In genomic region chr2:120626566-120626965, GRCh38 we compare ENCODE assay signal across 21 cellular contexts.
DNase-seq lines count a peak whose midpoint lies in the region; ATAC-seq, FAIRE-seq and TF ChIP-seq lines count a peak whose summit lies in the region.
"Had no signal": no experiment of that assay in that cellular context is flagged by ENCODE, and none has a peak within 500 bp of the region (broad histone marks: within the 10 kb centered on the region; RNA-seq: fewer than 3 reads in every experiment).

No MANE protein-coding gene starts in this region.

- TF ChIP-seq CTCF in C4-2B (conservative IDR thresholded peaks at IDR 0.05) (no peak), prostate gland (IDR thresholded peaks at IDR 0.05) (no peak)

- WGBS in prostate gland: 68% methylated on average over 6 of the region's 6 CpGs

- intact Hi-C loops in prostate gland (cut with DNase I): no loop called here

- H3K4me2 ChIP-seq in Karpas-422 (ENCODE audit: low read depth, low read length, poor library complexity, severe bottlenecking): no peak overlapping the region
- H3K4me2 ChIP-seq: SK-N-SH had no signal

- no peaks in the 10 kb centered on the region for H3K9me2 ChIP-seq in Karpas-422 (replicated peaks; ENCODE audit: insufficient read depth, low read length)
- H3K9me2 ChIP-seq: SK-N-SH had no signal

- ATAC-seq in GM21390 (IDR thresholded peaks at IDR 0.05; ENCODE audit: unreplicated experiment): no peak
- ATAC-seq: activated CD8-positive, alpha-beta T cell treated with anti-CD3 and anti-CD28 coated beads, Interleukin-2, amount 10 ng/mL, durations not matched to agents 7 days and 5 days had no signal

- no peaks in the 10 kb centered on the region for H3K79me2 ChIP-seq in Karpas-422 (ENCODE audit: low read length)

- peak; percentile 24 for DNase-seq in RCC 7860 (ENCODE audit: low spot score)
- peak; percentile 70 for DNase-seq in glomerular visceral epithelial cell (ENCODE audit: extremely low spot score)
- no peak for DNase-seq in prostate gland (ENCODE audit: low spot score)
- no peak for DNase-seq in Karpas-422
- no peak for DNase-seq in activated CD4-positive, alpha-beta T cell treated with anti-CD3 and anti-CD28 coated beads, Interleukin-2, amount 50 U/mL, for 48 hours
- DNase-seq in GM19238 (ENCODE audit: insufficient read length, low spot score): no peak
- DNase-seq: activated CD4-positive, alpha-beta T cell treated with anti-CD3 and anti-CD28 coated beads for 1 hour; activated CD8-positive, alpha-beta T cell treated with anti-CD3 and anti-CD28 coated beads, Interleukin-2, amount 10 ng/mL, durations not matched to agents 7 days and 5 days; activated gamma-delta T cell treated with Interleukin-2 at 50 U/mL for 16 hours; NCI-H1105; NCI-H1930; NCI-H2227 treated with DMSO at 0.1 percent for 48 hours; posterior cingulate gyrus; SK-N-SH; stimulated activated CD4-positive, alpha-beta T cell treated with anti-CD3 and anti-CD28 coated beads, Interleukin-15, amount 100 ng/mL, for 24 hours; stimulated activated naive CD4-positive, alpha-beta T cell had no signal

- H3K36me3 ChIP-seq in prostate gland: no peaks in the 10 kb centered on the region
- H3K36me3 ChIP-seq in Karpas-422 (ENCODE audit: insufficient read depth, low read length): no peaks in the 10 kb centered on the region

- no peak for TF ChIP-seq POLR2A in prostate gland (IDR thresholded peaks at IDR 0.05)

- H2AFZ ChIP-seq in Karpas-422 (ENCODE audit: low read length): no peak overlapping the region

- H3K9me3 ChIP-seq in prostate gland: no peaks in the 10 kb centered on the region
- no peaks in the 10 kb centered on the region for H3K9me3 ChIP-seq in Karpas-422 (ENCODE audit: low read length)
- H3K9me3 ChIP-seq: SK-N-SH had no signal

- H3K9ac ChIP-seq in Karpas-422 (ENCODE audit: low read length): no peak overlapping the region
- H3K9ac ChIP-seq: SK-N-SH had no signal

- FAIRE-seq in RCC 7860 (lab: Jason Lieb, UNC): no peak
- FAIRE-seq: endothelial cell of umbilical vein, H1, kidney had no signal

- H3K27me3 ChIP-seq in prostate gland (replicated peaks; ENCODE audit: insufficient read depth): no peaks in the 10 kb centered on the region
- H3K27me3 ChIP-seq in Karpas-422 (ENCODE audit: low read length): no peaks in the 10 kb centered on the region

- no peaks in the 10 kb centered on the region for H4K20me1 ChIP-seq in Karpas-422 (ENCODE audit: insufficient read depth, low read depth, low read length)

- no peak overlapping the region for H3K4me3 ChIP-seq in prostate gland
- H3K4me3 ChIP-seq in Karpas-422 (ENCODE audit: low read length): no peak overlapping the region

- peak overlapping the region; percentile 76 for H3K27ac ChIP-seq in C4-2B
- peak overlapping the region; percentile 83 to 89 for H3K27ac ChIP-seq in prostate gland
- H3K27ac ChIP-seq in Karpas-422 (ENCODE audit: low read length): no peak overlapping the region

- peaks cover 9% of the 10 kb centered on the region for H3K4me1 ChIP-seq in prostate gland (replicated peaks)
- H3K4me1 ChIP-seq in Karpas-422 (ENCODE audit: low read length): no peaks in the 10 kb centered on the region

Comparison
In these comparisons a context has a peak if more than half of its experiments do, and no peak if none do; other contexts are left out.
1. DNase-seq: peak in RCC 7860 (single experiment) and glomerular visceral epithelial cell (single experiment); none in prostate gland (single experiment), Karpas-422 (single experiment), activated CD4-positive, alpha-beta T cell treated with anti-CD3 and anti-CD28 coated beads, Interleukin-2, amount 50 U/mL, for 48 hours (0 of 2) and GM19238 (single experiment).